16 cellular contexts compared by ENCODE assay signal in genomic region chr2:197269815-197270214, GRCh38. TPM values are rescaled to one million over a fixed set of nuclear protein-coding genes. Genes with fewer than 3 reads are reported as not detected.
A peak's percentile ranks its signal among the peaks of the same experiment; 100 is the strongest.
DNase-seq lines count a peak whose midpoint lies in the region; ATAC-seq and TF ChIP-seq lines count a peak whose summit lies in the region.
"Had no signal": no experiment of that assay in that cellular context is flagged by ENCODE, and none has a peak within 500 bp of the region (broad histone marks: within the 10 kb centered on the region; RNA-seq: fewer than 3 reads in every experiment).

No MANE protein-coding gene starts in this region.

- peak overlapping the region; percentile 67 for H3K27ac ChIP-seq in CD4-positive, CD25-positive, alpha-beta regulatory T cell (ENCODE audit: insufficient read depth, low read length, poor library complexity, severe bottlenecking)
- H3K27ac ChIP-seq in CD8-positive, alpha-beta T cell (ENCODE audit: low read depth, low read length), result peak overlapping the region; percentile 30
- H3K27ac ChIP-seq: BLaER1 treated with 17β-estradiol and CSF1 and Interleukin-3, amounts not matched to agents 10 nM and 100 nM; parathyroid adenoma; SJCRH30 had no signal

- H3K4me3 Mint-ChIP-seq in CD4-positive, CD25-positive, alpha-beta regulatory T cell, result peak overlapping the region; percentile 22 to 75 (median 42)
- peak overlapping the region; percentile 13 for H3K4me3 Mint-ChIP-seq in CD8-positive, alpha-beta T cell

- H3K4me1 ChIP-seq in CD4-positive, CD25-positive, alpha-beta regulatory T cell (ENCODE audit: control insufficient read depth, insufficient read depth, low read length, poor library complexity, severe bottlenecking), result peaks cover 88% of the 10 kb centered on the region
- H3K4me1 ChIP-seq in CD8-positive, alpha-beta T cell (ENCODE audit: insufficient read depth, low read length), result peaks cover 89% of the 10 kb centered on the region
- H3K4me1 ChIP-seq in mucosa of descending colon (ENCODE audit: low read depth), result no peaks in the 10 kb centered on the region
- H3K4me1 ChIP-seq: SJCRH30 had no signal

- H3K9me3 ChIP-seq in CD4-positive, CD25-positive, alpha-beta regulatory T cell (ENCODE audit: control insufficient read depth in 2 of 2, low read length in 2 of 2), result no peaks in the 10 kb centered on the region
- H3K9me3 ChIP-seq in CD8-positive, alpha-beta T cell (ENCODE audit: low read length), result no peaks in the 10 kb centered on the region
- H3K9me3 ChIP-seq in mucosa of descending colon, result no peaks in the 10 kb centered on the region
- H3K9me3 ChIP-seq: BLaER1 treated with 17β-estradiol and CSF1 and Interleukin-3, amounts not matched to agents 10 nM and 100 nM; SJCRH30 had no signal

- CTCF ChIA-PET in CD8-positive, alpha-beta T cell (lab: Charles Lee), result interaction anchor here (0.8 to 2.9 kb wide), 7 partner anchors 10 to 156 kb away, joined by 3 to 8 read pairs (median 4); no protein-coding TSS in a partner anchor

- no peak for DNase-seq in CD4-positive, CD25-positive, alpha-beta regulatory T cell
- DNase-seq in CD8-positive, alpha-beta T cell, result no peak
- no peak for DNase-seq in activated naive CD4-positive, alpha-beta T cell treated with anti-CD3 and anti-CD28 coated beads, Interleukin-2, amount 50 U/mL, for 72 hours (ENCODE audit: low spot score in 2 of 2)
- DNase-seq in mucosa of descending colon (no peak), mucosa of gallbladder (ENCODE audit: low spot score) (no peak)
- DNase-seq: activated CD8-positive, alpha-beta memory T cell treated with anti-CD3 and anti-CD28 coated beads for 24 hours; DMS79; effector CD4-positive, alpha-beta T cell; left cardiac atrium; NCI-H2107; SJCRH30; stimulated activated CD4-positive, alpha-beta T cell treated with anti-CD3 and anti-CD28 coated beads, Interleukin-2, amount 100 ng/mL, for 48 hours had no signal

- peaks cover 5% of the 10 kb centered on the region for H3K36me3 ChIP-seq in CD4-positive, CD25-positive, alpha-beta regulatory T cell (ENCODE audit: control insufficient read depth, insufficient read depth, low read length)
- no peaks in the 10 kb centered on the region for H3K36me3 ChIP-seq in CD8-positive, alpha-beta T cell (ENCODE audit: insufficient read depth, low read length)
- H3K36me3 ChIP-seq in mucosa of descending colon (ENCODE audit: low read depth), result no peaks in the 10 kb centered on the region
- H3K36me3 ChIP-seq: SJCRH30 had no signal

- H3K27ac Mint-ChIP-seq in CD4-positive, CD25-positive, alpha-beta regulatory T cell, result peak overlapping the region; percentile 84 to 98 (median 85)
- peak overlapping the region; percentile 89 for H3K27ac Mint-ChIP-seq in CD8-positive, alpha-beta T cell
- H3K27ac Mint-ChIP-seq in activated naive CD4-positive, alpha-beta T cell treated with anti-CD3 and anti-CD28 coated beads, Interleukin-2, amount 50 U/mL, for 72 hours, result peak overlapping the region; percentile 66 to 68

- H3K36me3 Mint-ChIP-seq in CD4-positive, CD25-positive, alpha-beta regulatory T cell, result peaks cover 10% of the 10 kb centered on the region
- H3K36me3 Mint-ChIP-seq in CD8-positive, alpha-beta T cell, result peaks cover 20% of the 10 kb centered on the region
- H3K36me3 Mint-ChIP-seq in activated naive CD4-positive, alpha-beta T cell treated with anti-CD3 and anti-CD28 coated beads, Interleukin-2, amount 50 U/mL, for 72 hours, result peaks cover 0 to 12% of the 10 kb centered on the region in 2 donors

- ATAC-seq in CD4-positive, CD25-positive, alpha-beta regulatory T cell (ENCODE audit: low read depth in 2 of 2), result no peak
- no peak for ATAC-seq in CD8-positive, alpha-beta T cell
- ATAC-seq in activated naive CD4-positive, alpha-beta T cell treated with anti-CD3 and anti-CD28 coated beads, Interleukin-2, amount 50 U/mL, for 72 hours, result no peak
- ATAC-seq in mucosa of descending colon, result peak; percentile 34
- no peak for ATAC-seq in GM21529 (IDR thresholded peaks at IDR 0.05; ENCODE audit: unreplicated experiment)
- no peak for ATAC-seq in HG03439 (IDR thresholded peaks at IDR 0.05; ENCODE audit: unreplicated experiment)

- POLR2A ChIA-PET in CD8-positive, alpha-beta T cell (lab: Charles Lee), result interaction anchor here (0.9 to 5.6 kb wide), 4 partner anchors 14 to 71 kb away, joined by 3 to 34 read pairs (median 6); partner anchors contain the start of gene ANKRD44

- no peak for TF ChIP-seq CTCF in CD8-positive, alpha-beta T cell (IDR thresholded peaks at IDR 0.05)
- TF ChIP-seq CTCF in mucosa of descending colon (IDR thresholded peaks at IDR 0.05), result no peak

- no peaks in the 10 kb centered on the region for H3K27me3 ChIP-seq in CD4-positive, CD25-positive, alpha-beta regulatory T cell (ENCODE audit: control insufficient read depth, insufficient read depth, low read length)
- H3K27me3 ChIP-seq in CD8-positive, alpha-beta T cell (ENCODE audit: insufficient read depth, low read length), result no peaks in the 10 kb centered on the region
- H3K27me3 ChIP-seq: BLaER1 treated with 17β-estradiol and CSF1 and Interleukin-3, amounts not matched to agents 10 nM and 100 nM; SJCRH30 had no signal

- peaks cover 49 to 97% (median 89%) of the 10 kb centered on the region in 4 donors for H3K4me1 Mint-ChIP-seq in CD4-positive, CD25-positive, alpha-beta regulatory T cell
- peaks cover 95% of the 10 kb centered on the region for H3K4me1 Mint-ChIP-seq in CD8-positive, alpha-beta T cell (ENCODE audit: low read depth)

- peaks cover 0 to 2% (median 0%) of the 10 kb centered on the region in 7 donors for H3K9me3 Mint-ChIP-seq in CD4-positive, CD25-positive, alpha-beta regulatory T cell
- no peaks in the 10 kb centered on the region for H3K9me3 Mint-ChIP-seq in CD8-positive, alpha-beta T cell
- no peaks in the 10 kb centered on the region for H3K9me3 Mint-ChIP-seq in activated naive CD4-positive, alpha-beta T cell treated with anti-CD3 and anti-CD28 coated beads, Interleukin-2, amount 50 U/mL, for 72 hours

- no peaks in the 10 kb centered on the region for H3K27me3 Mint-ChIP-seq in CD4-positive, CD25-positive, alpha-beta regulatory T cell
- no peaks in the 10 kb centered on the region for H3K27me3 Mint-ChIP-seq in CD8-positive, alpha-beta T cell (ENCODE audit: low read depth)

- intact Hi-C loops in CD8-positive, alpha-beta T cell (cut with DNase I, micrococcal nuclease), result loop anchor here (1.0 to 2.0 kb wide), 3 partner anchors 9 to 17 kb away; no protein-coding TSS in a partner anchor
- intact Hi-C loops in mucosa of descending colon (cut with DNase I, micrococcal nuclease), result no loop called here

- peak overlapping the region; percentile 34 for H3K4me3 ChIP-seq in CD4-positive, CD25-positive, alpha-beta regulatory T cell (ENCODE audit: low read depth, low read length)
- H3K4me3 ChIP-seq in CD8-positive, alpha-beta T cell (ENCODE audit: low read depth, low read length), result no peak overlapping the region
- H3K4me3 ChIP-seq in mucosa of descending colon, result no peak overlapping the region
- H3K4me3 ChIP-seq: BLaER1 treated with 17β-estradiol and CSF1 and Interleukin-3, amounts not matched to agents 10 nM and 100 nM; SJCRH30 had no signal

RNA-seq across cellular contexts. Expression of gene ANKRD44, which starts 40.8 kb away (rescaled TPM):
- total RNA-seq in CD4-positive, CD25-positive, alpha-beta regulatory T cell, result 301 TPM
- polyA plus RNA-seq in CD4-positive, CD25-positive, alpha-beta regulatory T cell, result 100 to 1,000 TPM in 1 of 4 donors, 10 to 100 TPM in 3; 69.6 to 104 (median 82.8) TPM
- 100 to 1,000 TPM; 113 to 115 TPM for total RNA-seq in CD8-positive, alpha-beta T cell
- 100 to 1,000 TPM; 103 to 130 TPM for total RNA-seq in activated naive CD4-positive, alpha-beta T cell treated with anti-CD3 and anti-CD28 coated beads, Interleukin-2, amount 50 U/mL, for 72 hours
- total RNA-seq in mucosa of descending colon, result 10 to 100 TPM in 2 of 3 donors, 1 to 10 TPM in 1; 9.7 to 25.7 (median 13.7) TPM
- total RNA-seq in mucosa of gallbladder, result 40.6 TPM

Comparison
In these comparisons a context has a peak if more than half of its experiments do, and no peak if none do; other contexts are left out.
1. intact Hi-C loops: an anchor here in CD8-positive, alpha-beta T cell (1.0 to 2.0 kb wide); none called in mucosa of descending colon.